In the genomic region with DNA sequence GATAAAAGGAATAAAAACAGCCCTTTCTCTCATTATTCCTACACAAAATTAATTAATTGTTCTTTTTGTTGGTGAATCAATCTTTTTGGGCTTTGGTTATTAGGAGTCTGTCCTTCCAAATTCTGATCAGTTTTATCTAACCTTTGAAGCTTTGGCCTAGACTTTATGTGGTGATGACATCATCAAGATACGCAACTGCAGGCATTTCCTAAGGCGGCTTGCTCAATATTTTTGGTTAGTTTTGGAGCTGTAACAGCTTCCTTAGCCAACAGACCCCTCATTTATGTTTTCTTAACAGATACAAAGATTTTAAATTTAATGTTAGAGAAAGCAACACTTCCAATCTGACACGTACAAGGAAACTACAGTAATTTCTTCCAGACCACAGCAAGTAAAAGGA, we compare ENCODE assay signal across 1 cellular context.
TF ChIP-seq lines count a peak whose summit lies in the region.

No MANE protein-coding gene starts in this region.

TF ChIP-seq in liver, 16 proteins besides CTCF, POLR2A, EP300 and RAD21:
- TF ChIP-seq HNF4A (conservative IDR thresholded peaks at IDR 0.05), result peak; percentile 42 to 49
- TF ChIP-seq ATF3 (IDR thresholded peaks at IDR 0.05), result no peak
